29 cellular contexts compared by ENCODE assay signal in the genomic region with DNA sequence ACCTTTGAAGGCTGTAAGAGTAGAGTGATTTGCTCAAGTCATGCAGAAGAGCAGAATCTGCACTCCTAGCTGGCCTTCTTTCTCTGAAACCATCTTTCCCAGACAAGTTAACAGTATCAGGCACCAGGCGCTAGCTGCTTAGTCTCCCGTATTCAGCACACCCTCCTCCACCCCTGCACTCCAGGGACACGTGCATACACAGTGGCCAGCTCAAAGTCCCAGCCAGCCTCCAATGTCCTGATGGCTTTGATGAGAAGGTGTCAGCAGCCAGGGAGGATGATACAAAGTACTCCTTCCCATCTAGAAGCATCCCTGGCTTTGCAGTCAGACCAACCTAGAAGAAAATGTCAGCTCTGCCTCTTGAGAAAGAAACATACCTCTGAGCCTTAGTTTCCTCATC.
"Had no signal": no experiment of that assay in that cellular context is flagged by ENCODE, and none has a peak within 500 bp of the region (broad histone marks: within the 10 kb centered on the region; RNA-seq: fewer than 3 reads in every experiment).

No MANE protein-coding gene starts in this region.

- H3K4me1 ChIP-seq: left lung, prostate gland, spleen, tibial nerve, uterus had no signal

- H3K27me3 Mint-ChIP-seq: natural killer cell treated with Interleukin-12 subunit alpha and Interleukin-12 subunit beta and Interleukin-15 and Interleukin-18, amount 100 ng/mL, for 72 hours; stimulated activated naive CD8-positive, alpha-beta T cell treated with anti-CD3 and anti-CD28 coated beads, Interleukin-15, amount 100 ng/mL, for 72 hours; type B pancreatic cell had no signal

- H3K27ac ChIP-seq: heart right ventricle, left lung, pancreas, prostate gland, sigmoid colon, spleen, tibial nerve, uterus had no signal

- H3K4me3 Mint-ChIP-seq: naive thymus-derived CD4-positive, alpha-beta T cell; natural killer cell treated with Interleukin-12 subunit alpha and Interleukin-12 subunit beta and Interleukin-15 and Interleukin-18, amount 100 ng/mL, for 72 hours; stimulated activated effector memory CD8-positive, alpha-beta T cell treated with anti-CD3 and anti-CD28 coated beads, Interleukin-12 subunit alpha, Interleukin-12 subunit beta, amount 100 ng/mL, for 72 hours; stimulated activated naive CD8-positive, alpha-beta T cell treated with anti-CD3 and anti-CD28 coated beads, Interleukin-15, amount 100 ng/mL, for 72 hours; type B pancreatic cell had no signal

- H3K27me3 ChIP-seq: heart right ventricle, left lung, pancreas, sigmoid colon, tibial nerve, uterus had no signal

- H3K36me3 ChIP-seq: heart right ventricle, left lung, pancreas, prostate gland, sigmoid colon, spleen, tibial nerve, uterus had no signal

- H3K4me3 ChIP-seq: heart right ventricle, left lung, lung, mucosa of descending colon, pancreas, prostate gland, sigmoid colon, spleen, tibial nerve, uterus had no signal

- ATAC-seq: heart right ventricle; left cardiac atrium; left lung; mucosa of descending colon; naive thymus-derived CD4-positive, alpha-beta T cell; natural killer cell treated with Interleukin-12 subunit alpha and Interleukin-12 subunit beta and Interleukin-15 and Interleukin-18, amount 100 ng/mL, for 72 hours; pancreas; right cardiac atrium had no signal

- FAIRE-seq: keratinocyte, pancreas, small intestine had no signal

- H3K27ac Mint-ChIP-seq: naive thymus-derived CD4-positive, alpha-beta T cell; natural killer cell treated with Interleukin-12 subunit alpha and Interleukin-12 subunit beta and Interleukin-15 and Interleukin-18, amount 100 ng/mL, for 72 hours; stimulated activated effector memory CD8-positive, alpha-beta T cell treated with anti-CD3 and anti-CD28 coated beads, Interleukin-12 subunit alpha, Interleukin-12 subunit beta, amount 100 ng/mL, for 72 hours; stimulated activated naive CD8-positive, alpha-beta T cell treated with anti-CD3 and anti-CD28 coated beads, Interleukin-15, amount 100 ng/mL, for 72 hours; type B pancreatic cell had no signal

- H3K9me3 Mint-ChIP-seq: naive thymus-derived CD4-positive, alpha-beta T cell; natural killer cell treated with Interleukin-12 subunit alpha and Interleukin-12 subunit beta and Interleukin-15 and Interleukin-18, amount 100 ng/mL, for 72 hours; stimulated activated effector memory CD8-positive, alpha-beta T cell treated with anti-CD3 and anti-CD28 coated beads, Interleukin-12 subunit alpha, Interleukin-12 subunit beta, amount 100 ng/mL, for 72 hours; stimulated activated naive CD8-positive, alpha-beta T cell treated with anti-CD3 and anti-CD28 coated beads, Interleukin-15, amount 100 ng/mL, for 72 hours; type B pancreatic cell had no signal

- H3K36me3 Mint-ChIP-seq: natural killer cell treated with Interleukin-12 subunit alpha and Interleukin-12 subunit beta and Interleukin-15 and Interleukin-18, amount 100 ng/mL, for 72 hours; stimulated activated effector memory CD8-positive, alpha-beta T cell treated with anti-CD3 and anti-CD28 coated beads, Interleukin-12 subunit alpha, Interleukin-12 subunit beta, amount 100 ng/mL, for 72 hours had no signal

- DNase-seq: heart right ventricle; hippocampal formation; kidney glomerular epithelial cell; left cardiac atrium; left lung; mesendoderm; midbrain; mucosa of descending colon; naive thymus-derived CD4-positive, alpha-beta T cell; nucleus accumbens; pancreas; posterior cingulate gyrus; retina; right cardiac atrium; sigmoid colon; small intestine; spleen; stimulated activated CD4-positive, alpha-beta T cell treated with anti-CD3 and anti-CD28 coated beads, Interleukin-4, amount 100 ng/mL, for 24 hours; stimulated activated naive CD4-positive, alpha-beta T cell treated with Interleukin-2 at 50 U/mL for 16 hours; stimulated activated naive CD8-positive, alpha-beta T cell treated with anti-CD3 and anti-CD28 coated beads, Interleukin-15, amount 100 ng/mL, for 72 hours; substantia nigra; uterus had no signal

- H3K9me3 ChIP-seq: heart right ventricle, left lung, mucosa of descending colon, pancreas, prostate gland, sigmoid colon, spleen, tibial nerve, uterus had no signal

- H3K4me1 Mint-ChIP-seq: naive thymus-derived CD4-positive, alpha-beta T cell; stimulated activated effector memory CD8-positive, alpha-beta T cell treated with anti-CD3 and anti-CD28 coated beads, Interleukin-12 subunit alpha, Interleukin-12 subunit beta, amount 100 ng/mL, for 72 hours; stimulated activated naive CD8-positive, alpha-beta T cell treated with anti-CD3 and anti-CD28 coated beads, Interleukin-15, amount 100 ng/mL, for 72 hours had no signal
